Comparison of ENCODE assay signal across 9 cellular contexts in genomic region chr10:13891542-13892431, GRCh38.
A peak's percentile ranks its signal among the peaks of the same experiment; 100 is the strongest.
DNase-seq lines count a peak whose midpoint lies in the region; ATAC-seq and TF ChIP-seq lines count a peak whose summit lies in the region.
"Had no signal": no experiment of that assay in that cellular context is flagged by ENCODE, and none has a peak within 500 bp of the region (broad histone marks: within the 10 kb centered on the region; RNA-seq: fewer than 3 reads in every experiment).

No MANE protein-coding gene starts in this region.

- H3K4me1 Mint-ChIP-seq in neural progenitor cell: peaks cover 49% of the 10 kb centered on the region

- H3K27ac Mint-ChIP-seq in neural progenitor cell: peak overlapping the region; percentile 99

- DNase-seq in NCI-H2227 (lab: John Stamatoyannopoulos, UW; ENCODE audit: unreplicated experiment) (peak; percentile 36), NCI-H2227 treated with DMSO at 0.1 percent for 48 hours (lab: John Stamatoyannopoulos, UW) (no peak), fibroblast of the aortic adventitia (ENCODE audit: low read depth) (no peak), neural progenitor cell (ENCODE audit: low spot score) (peak; percentile 77), NCI-H1930 (lab: John Stamatoyannopoulos, UW) (no peak)

- H3K79me2 ChIP-seq in neural progenitor cell (ENCODE audit: low read depth): peaks cover 47% of the 10 kb centered on the region

- H3K27ac ChIP-seq in VCaP: peak overlapping the region; percentile 61; the same call in 1 of the 2 replicates
- H3K27ac ChIP-seq in neural progenitor cell: no peak overlapping the region
- H3K27ac ChIP-seq: C4-2B had no signal

- peak overlapping the region; percentile 80 for H3K4me3 ChIP-seq in fibroblast of the aortic adventitia (ENCODE audit: low read depth, low read length)
- H3K4me3 ChIP-seq in neural progenitor cell: peak overlapping the region; percentile 65

- peaks cover 12% of the 10 kb centered on the region for H3K27me3 Mint-ChIP-seq in neural progenitor cell (ENCODE audit: insufficient read depth, low read depth)

- TF ChIP-seq CTCF in VCaP (conservative IDR thresholded peaks at IDR 0.05) (no peak), fibroblast of the aortic adventitia (IDR thresholded peaks at IDR 0.05; ENCODE audit: insufficient read depth, low read length) (no peak), neural progenitor cell (IDR thresholded peaks at IDR 0.05) (no peak)

- ATAC-seq in GM21723 (IDR thresholded peaks at IDR 0.05; ENCODE audit: unreplicated experiment) (no peak), HG02840 (IDR thresholded peaks at IDR 0.05; ENCODE audit: low FRiP score, unreplicated experiment) (no peak)

- H3K4me2 ChIP-seq in neural progenitor cell: peak overlapping the region; percentile 96

- no peaks in the 10 kb centered on the region for H3K9me3 ChIP-seq in neural progenitor cell (ENCODE audit: low read depth)

- H3K36me3 Mint-ChIP-seq in neural progenitor cell: peaks cover 9% of the 10 kb centered on the region

- H3K4me3 Mint-ChIP-seq in neural progenitor cell: peak overlapping the region; percentile 97

- no peak overlapping the region for H3K9ac ChIP-seq in neural progenitor cell

- no peaks in the 10 kb centered on the region for H4K20me1 ChIP-seq in neural progenitor cell (ENCODE audit: low read depth)

- peaks cover 7% of the 10 kb centered on the region for H3K27me3 ChIP-seq in neural progenitor cell

- H3K9me3 Mint-ChIP-seq in neural progenitor cell: no peaks in the 10 kb centered on the region

- H2AFZ ChIP-seq in neural progenitor cell (replicated peaks): peak overlapping the region; percentile 99

- no peaks in the 10 kb centered on the region for H3K36me3 ChIP-seq in neural progenitor cell

- H3K4me1 ChIP-seq in neural progenitor cell: peaks cover 22% of the 10 kb centered on the region

- H3F3A ChIP-seq in neural progenitor cell (ENCODE audit: low read depth): peaks cover 19% of the 10 kb centered on the region

Comparison
In these comparisons a context has a peak if more than half of its experiments do, and no peak if none do; other contexts are left out.
1. DNase-seq: peak in NCI-H2227 (single experiment) and neural progenitor cell (single experiment); none in NCI-H2227 treated with DMSO at 0.1 percent for 48 hours (single experiment), fibroblast of the aortic adventitia (single experiment) and NCI-H1930 (0 of 2).